In the genomic region with DNA sequence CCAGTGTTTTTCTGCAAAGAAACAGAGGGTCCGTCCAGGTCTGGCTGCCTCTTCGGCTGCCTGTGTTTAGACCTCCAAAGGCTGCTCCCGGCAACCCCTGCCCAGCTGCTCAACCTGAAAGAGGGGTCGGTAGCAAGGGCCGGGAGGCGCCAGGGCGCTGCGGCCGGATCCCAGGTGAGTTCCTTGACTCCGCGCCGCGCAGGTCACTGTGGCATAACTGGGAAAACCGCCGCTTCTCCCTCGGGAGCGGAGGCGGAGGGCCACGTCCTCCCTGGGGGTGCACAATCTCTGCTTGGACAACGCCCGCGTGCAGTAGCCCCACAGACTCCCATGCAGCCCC, we compare ENCODE assay signal across 9 cellular contexts. TPM values are rescaled to one million over a fixed set of nuclear protein-coding genes. Genes with fewer than 3 reads are reported as not detected.
DNase-seq lines count a peak whose midpoint lies in the region; FAIRE-seq and TF ChIP-seq lines count a peak whose summit lies in the region.
"Had no signal": no experiment of that assay in that cellular context is flagged by ENCODE, and none has a peak within 500 bp of the region (broad histone marks: within the 10 kb centered on the region; RNA-seq: fewer than 3 reads in every experiment).

No MANE protein-coding gene starts in this region.

- peak overlapping the region; percentile 85 for H3K4me2 ChIP-seq in fibroblast of lung (ENCODE audit: extremely low read depth, insufficient read depth, low read length)

- TF ChIP-seq CTCF in fibroblast of lung (conservative IDR thresholded peaks at IDR 0.05 in 1 of 2, IDR thresholded peaks at IDR 0.05 in 1 of 2; ENCODE audit: low read depth in 1 of 2, low read length in 2 of 2) (no peak), prostate gland (IDR thresholded peaks at IDR 0.05) (no peak), lower leg skin (IDR thresholded peaks at IDR 0.05) (no peak)

- H3K27ac ChIP-seq in fibroblast of lung (ENCODE audit: insufficient read depth, low read length) (no peak overlapping the region), prostate gland (no peak overlapping the region)

- intact Hi-C loops in prostate gland (cut with DNase I) = loop anchor here (10.0 kb wide), 1 partner anchor 74 kb away; no protein-coding TSS in a partner anchor
- intact Hi-C loops in lower leg skin (cut with DNase I; ENCODE audit: low total_unique reads) = no loop called here
- intact Hi-C loops in posterior vena cava (cut with DNase I) = no loop called here

- no peaks in the 10 kb centered on the region for H4K20me1 ChIP-seq in fibroblast of lung (ENCODE audit: control insufficient read depth, extremely low read depth, insufficient read depth, low read length)

- H3K79me2 ChIP-seq in fibroblast of lung (ENCODE audit: control insufficient read depth, insufficient read depth, low read length) = no peaks in the 10 kb centered on the region

- 18% methylated on average over 17 of the region's 22 CpGs for WGBS in prostate gland
- 7 to 15% methylated on average over 18 to 19 of the region's 22 CpGs for WGBS in lower leg skin, 2 donors

- H3K36me3 ChIP-seq in NT2/D1 (ENCODE audit: insufficient read depth, insufficient read length, low read length) (no peaks in the 10 kb centered on the region), fibroblast of lung (ENCODE audit: control insufficient read depth, insufficient read depth, low read length) (no peaks in the 10 kb centered on the region), prostate gland (no peaks in the 10 kb centered on the region)

- H3K9me3 ChIP-seq in NT2/D1 (ENCODE audit: insufficient read depth, low read length) (no peaks in the 10 kb centered on the region), fibroblast of lung (ENCODE audit: control insufficient read depth, insufficient read depth, low read depth, low read length) (no peaks in the 10 kb centered on the region), prostate gland (no peaks in the 10 kb centered on the region)

- FAIRE-seq in HTR-8/SVneo (lab: Jason Lieb, UNC) = no peak

- TF ChIP-seq POLR2A in prostate gland (IDR thresholded peaks at IDR 0.05) = no peak
- no peak for TF ChIP-seq POLR2A in lower leg skin (IDR thresholded peaks at IDR 0.05)

- H3K4me1 ChIP-seq in NT2/D1 (ENCODE audit: insufficient read depth, insufficient read length) (peaks cover 15% of the 10 kb centered on the region), fibroblast of lung (ENCODE audit: control insufficient read depth, extremely low read depth, insufficient read depth, low read length) (no peaks in the 10 kb centered on the region), prostate gland (replicated peaks) (no peaks in the 10 kb centered on the region)

- H2AFZ ChIP-seq in fibroblast of lung (ENCODE audit: low read length) = no peak overlapping the region

- H3K27me3 ChIP-seq in NT2/D1 (ENCODE audit: insufficient read depth, insufficient read length) = peaks cover 28% of the 10 kb centered on the region
- H3K27me3 ChIP-seq in fibroblast of lung (ENCODE audit: control insufficient read depth, insufficient read depth, low read length) = peaks cover 11% of the 10 kb centered on the region
- H3K27me3 ChIP-seq in prostate gland (replicated peaks; ENCODE audit: insufficient read depth) = peaks cover 6% of the 10 kb centered on the region

- peak overlapping the region; percentile 83 for H3K4me3 ChIP-seq in NT2/D1 (ENCODE audit: insufficient read length, low read depth)
- peak overlapping the region in 1 of 4 experiments; percentile 61 for H3K4me3 ChIP-seq in fibroblast of lung (replicated peaks in 1 of 4; ENCODE audit: control extremely low read depth in 1 of 4, insufficient read depth in 1 of 4, low read depth in 3 of 4, low read length in 4 of 4)
- peak overlapping the region; percentile 26 to 44 for H3K4me3 ChIP-seq in prostate gland
- no peak overlapping the region for H3K4me3 ChIP-seq in lower leg skin (ENCODE audit: low read depth, poor library complexity, severe bottlenecking)

- H3K9ac ChIP-seq in NT2/D1 (ENCODE audit: insufficient read length, low read depth) (peak overlapping the region; percentile 98), fibroblast of lung (ENCODE audit: insufficient read depth, low read length) (no peak overlapping the region)

- DNase-seq in COR-L47 (lab: John Stamatoyannopoulos, UW) (peak; percentile 25), NT2/D1 (ENCODE audit: low read depth, low spot score) (no peak), fibroblast of lung (ENCODE audit: low read depth in 2 of 2) (peak in 1 of 2 donors; percentile 8), prostate gland (ENCODE audit: low spot score) (no peak), HTR-8/SVneo (ENCODE audit: insufficient read length, low spot score) (no peak), lower leg skin (ENCODE audit: low spot score in 2 of 2) (no peak), DMS79 (lab: John Stamatoyannopoulos, UW) (no peak), posterior vena cava (ENCODE audit: low spot score) (no peak)

RNA-seq across cellular contexts. Expression of a gene that starts 1.0 kb away (rescaled TPM):
- total RNA-seq in fibroblast of lung = 0.26 and 0.33 TPM in 2 replicates
- 0.05 and 0.11 TPM in 2 replicates for polyA plus RNA-seq in fibroblast of lung
- polyA plus RNA-seq in fibroblast of lung (2012) = 0.09 and 0.35 TPM in 2 replicates
- polyA minus RNA-seq in fibroblast of lung (ENCODE audit: low replicate concordance) = 0.20 and 0.26 TPM in 2 replicates
- 10 to 100 TPM in 1 of 2 donors, under 1 TPM in 1; 0.96 to 29.7 TPM for total RNA-seq in prostate gland
- total RNA-seq in lower leg skin = under 1 TPM in 2 of 4 donors, not detected in 2; 0.23 to 0.68 TPM
- 1 to 10 TPM in 1 of 2 donors, under 1 TPM in 1; 0.81 to 1.0 TPM for total RNA-seq in posterior vena cava
- total RNA-seq: M059J had no signal
